1 cellular context compared by ENCODE assay signal in the genomic region with DNA sequence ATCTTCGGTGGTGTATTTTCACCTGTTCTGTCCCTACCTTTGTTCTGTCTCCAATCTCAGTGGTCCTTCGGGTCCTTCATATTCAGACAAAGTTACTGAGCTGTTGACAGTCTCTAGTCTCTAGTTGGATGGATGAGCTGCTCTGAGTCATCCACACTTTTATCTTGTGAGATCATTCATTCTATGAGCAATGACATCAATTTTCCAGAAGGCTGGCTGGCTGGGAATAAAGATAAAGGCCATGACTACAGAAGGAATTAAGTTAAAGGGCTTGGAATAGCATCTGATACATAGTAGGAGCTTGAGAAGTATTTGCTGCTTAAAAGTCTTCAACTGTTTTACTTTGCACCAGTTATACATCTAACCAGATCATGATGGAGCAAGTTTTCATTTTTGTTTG.
TF ChIP-seq lines count a peak whose summit lies in the region.

No MANE protein-coding gene starts in this region.

TF ChIP-seq in GM23338, 12 proteins besides CTCF, POLR2A, EP300 and RAD21 (continued from another document):
- TF ChIP-seq, protein P1, sequence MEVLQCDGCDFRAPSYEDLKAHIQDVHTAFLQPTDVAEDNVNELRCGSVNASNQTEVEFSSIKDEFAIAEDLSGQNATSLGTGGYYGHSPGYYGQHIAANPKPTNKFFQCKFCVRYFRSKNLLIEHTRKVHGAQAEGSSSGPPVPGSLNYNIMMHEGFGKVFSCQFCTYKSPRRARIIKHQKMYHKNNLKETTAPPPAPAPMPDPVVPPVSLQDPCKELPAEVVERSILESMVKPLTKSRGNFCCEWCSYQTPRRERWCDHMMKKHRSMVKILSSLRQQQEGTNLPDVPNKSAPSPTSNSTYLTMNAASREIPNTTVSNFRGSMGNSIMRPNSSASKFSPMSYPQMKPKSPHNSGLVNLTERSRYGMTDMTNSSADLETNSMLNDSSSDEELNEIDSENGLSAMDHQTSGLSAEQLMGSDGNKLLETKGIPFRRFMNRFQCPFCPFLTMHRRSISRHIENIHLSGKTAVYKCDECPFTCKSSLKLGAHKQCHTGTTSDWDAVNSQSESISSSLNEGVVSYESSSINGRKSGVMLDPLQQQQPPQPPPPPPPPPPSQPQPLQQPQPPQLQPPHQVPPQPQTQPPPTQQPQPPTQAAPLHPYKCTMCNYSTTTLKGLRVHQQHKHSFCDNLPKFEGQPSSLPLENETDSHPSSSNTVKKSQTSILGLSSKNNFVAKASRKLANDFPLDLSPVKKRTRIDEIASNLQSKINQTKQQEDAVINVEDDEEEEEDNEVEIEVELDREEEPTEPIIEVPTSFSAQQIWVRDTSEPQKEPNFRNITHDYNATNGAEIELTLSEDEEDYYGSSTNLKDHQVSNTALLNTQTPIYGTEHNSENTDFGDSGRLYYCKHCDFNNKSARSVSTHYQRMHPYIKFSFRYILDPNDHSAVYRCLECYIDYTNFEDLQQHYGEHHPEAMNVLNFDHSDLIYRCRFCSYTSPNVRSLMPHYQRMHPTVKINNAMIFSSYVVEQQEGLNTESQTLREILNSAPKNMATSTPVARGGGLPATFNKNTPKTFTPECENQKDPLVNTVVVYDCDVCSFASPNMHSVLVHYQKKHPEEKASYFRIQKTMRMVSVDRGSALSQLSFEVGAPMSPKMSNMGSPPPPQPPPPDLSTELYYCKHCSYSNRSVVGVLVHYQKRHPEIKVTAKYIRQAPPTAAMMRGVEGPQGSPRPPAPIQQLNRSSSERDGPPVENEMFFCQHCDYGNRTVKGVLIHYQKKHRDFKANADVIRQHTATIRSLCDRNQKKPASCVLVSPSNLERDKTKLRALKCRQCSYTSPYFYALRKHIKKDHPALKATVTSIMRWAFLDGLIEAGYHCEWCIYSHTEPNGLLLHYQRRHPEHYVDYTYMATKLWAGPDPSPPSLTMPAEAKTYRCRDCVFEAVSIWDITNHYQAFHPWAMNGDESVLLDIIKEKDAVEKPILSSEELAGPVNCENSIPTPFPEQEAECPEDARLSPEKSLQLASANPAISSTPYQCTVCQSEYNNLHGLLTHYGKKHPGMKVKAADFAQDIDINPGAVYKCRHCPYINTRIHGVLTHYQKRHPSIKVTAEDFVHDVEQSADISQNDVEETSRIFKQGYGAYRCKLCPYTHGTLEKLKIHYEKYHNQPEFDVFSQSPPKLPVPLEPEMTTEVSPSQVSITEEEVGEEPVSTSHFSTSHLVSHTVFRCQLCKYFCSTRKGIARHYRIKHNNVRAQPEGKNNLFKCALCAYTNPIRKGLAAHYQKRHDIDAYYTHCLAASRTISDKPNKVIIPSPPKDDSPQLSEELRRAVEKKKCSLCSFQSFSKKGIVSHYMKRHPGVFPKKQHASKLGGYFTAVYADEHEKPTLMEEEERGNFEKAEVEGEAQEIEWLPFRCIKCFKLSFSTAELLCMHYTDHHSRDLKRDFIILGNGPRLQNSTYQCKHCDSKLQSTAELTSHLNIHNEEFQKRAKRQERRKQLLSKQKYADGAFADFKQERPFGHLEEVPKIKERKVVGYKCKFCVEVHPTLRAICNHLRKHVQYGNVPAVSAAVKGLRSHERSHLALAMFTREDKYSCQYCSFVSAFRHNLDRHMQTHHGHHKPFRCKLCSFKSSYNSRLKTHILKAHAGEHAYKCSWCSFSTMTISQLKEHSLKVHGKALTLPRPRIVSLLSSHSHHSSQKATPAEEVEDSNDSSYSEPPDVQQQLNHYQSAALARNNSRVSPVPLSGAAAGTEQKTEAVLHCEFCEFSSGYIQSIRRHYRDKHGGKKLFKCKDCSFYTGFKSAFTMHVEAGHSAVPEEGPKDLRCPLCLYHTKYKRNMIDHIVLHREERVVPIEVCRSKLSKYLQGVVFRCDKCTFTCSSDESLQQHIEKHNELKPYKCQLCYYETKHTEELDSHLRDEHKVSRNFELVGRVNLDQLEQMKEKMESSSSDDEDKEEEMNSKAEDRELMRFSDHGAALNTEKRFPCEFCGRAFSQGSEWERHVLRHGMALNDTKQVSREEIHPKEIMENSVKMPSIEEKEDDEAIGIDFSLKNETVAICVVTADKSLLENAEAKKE (CRISPR knock-in tag; IDR thresholded peaks at IDR 0.05): no peak
- TF ChIP-seq, protein P2, sequence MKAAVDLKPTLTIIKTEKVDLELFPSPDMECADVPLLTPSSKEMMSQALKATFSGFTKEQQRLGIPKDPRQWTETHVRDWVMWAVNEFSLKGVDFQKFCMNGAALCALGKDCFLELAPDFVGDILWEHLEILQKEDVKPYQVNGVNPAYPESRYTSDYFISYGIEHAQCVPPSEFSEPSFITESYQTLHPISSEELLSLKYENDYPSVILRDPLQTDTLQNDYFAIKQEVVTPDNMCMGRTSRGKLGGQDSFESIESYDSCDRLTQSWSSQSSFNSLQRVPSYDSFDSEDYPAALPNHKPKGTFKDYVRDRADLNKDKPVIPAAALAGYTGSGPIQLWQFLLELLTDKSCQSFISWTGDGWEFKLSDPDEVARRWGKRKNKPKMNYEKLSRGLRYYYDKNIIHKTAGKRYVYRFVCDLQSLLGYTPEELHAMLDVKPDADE (IDR thresholded peaks at IDR 0.05): no peak
- TF ChIP-seq POLR2AphosphoS5 (IDR thresholded peaks at IDR 0.05; ENCODE audit: low read depth): no peak
- no peak for TF ChIP-seq ZNF331 (CRISPR knock-in tag; IDR thresholded peaks at IDR 0.05; ENCODE audit: low read depth)
TF ChIP-seq in GM23338: peak in this region for 0.
